20 cellular contexts compared by ENCODE assay signal in genomic region chr18:52343731-52344340, GRCh38. TPM values are rescaled to one million over a fixed set of nuclear protein-coding genes. Genes with fewer than 3 reads are reported as not detected.
A peak's percentile ranks its signal among the peaks of the same experiment; 100 is the strongest.
DNase-seq lines count a peak whose midpoint lies in the region; ATAC-seq lines count a peak whose summit lies in the region.
"Had no signal": no experiment of that assay in that cellular context is flagged by ENCODE, and none has a peak within 500 bp of the region (broad histone marks: within the 10 kb centered on the region; RNA-seq: fewer than 3 reads in every experiment).

No MANE protein-coding gene starts in this region.

- intact Hi-C loops in activated T-helper 1 cell treated with anti-CD3 and anti-CD28 coated beads, Interleukin-12 subunit alpha, Interleukin-12 subunit beta, Interleukin-2, Interleukin-4 antibody, amounts not matched to agents 30 ng/mL and 10 ng/mL and 1 ng/mL, durations not matched to agents 14 hours and 24 hours and 36 hours (cut with micrococcal nuclease) = no loop called here

- no peaks in the 10 kb centered on the region for H3K4me1 Mint-ChIP-seq in activated T-helper 1 cell treated with anti-CD3 and anti-CD28 coated beads, Interleukin-12 subunit alpha, Interleukin-12 subunit beta, Interleukin-2, Interleukin-4 antibody, amounts not matched to agents 30 ng/mL and 10 ng/mL and 1 ng/mL, durations not matched to agents 14 hours and 24 hours and 36 hours (ENCODE audit: low read depth)
- H3K4me1 Mint-ChIP-seq: B cell had no signal

- peaks cover 20% of the 10 kb centered on the region for H3K27me3 Mint-ChIP-seq in activated T-helper 1 cell treated with anti-CD3 and anti-CD28 coated beads, Interleukin-12 subunit alpha, Interleukin-12 subunit beta, Interleukin-2, Interleukin-4 antibody, amounts not matched to agents 30 ng/mL and 10 ng/mL and 1 ng/mL, durations not matched to agents 14 hours and 24 hours and 36 hours (ENCODE audit: insufficient read depth)

- H3K36me3 Mint-ChIP-seq in activated T-helper 1 cell treated with anti-CD3 and anti-CD28 coated beads, Interleukin-12 subunit alpha, Interleukin-12 subunit beta, Interleukin-2, Interleukin-4 antibody, amounts not matched to agents 30 ng/mL and 10 ng/mL and 1 ng/mL, durations not matched to agents 14 hours and 24 hours and 36 hours (ENCODE audit: low read depth) = no peaks in the 10 kb centered on the region
- H3K36me3 Mint-ChIP-seq: CD8-positive, alpha-beta T cell had no signal

- ATAC-seq in GM21825 (IDR thresholded peaks at IDR 0.05; ENCODE audit: unreplicated experiment) = no peak
- ATAC-seq: CD8-positive, alpha-beta T cell had no signal

- H3K9me3 Mint-ChIP-seq in activated T-helper 1 cell treated with anti-CD3 and anti-CD28 coated beads, Interleukin-12 subunit alpha, Interleukin-12 subunit beta, Interleukin-2, Interleukin-4 antibody, amounts not matched to agents 30 ng/mL and 10 ng/mL and 1 ng/mL, durations not matched to agents 14 hours and 24 hours and 36 hours = no peaks in the 10 kb centered on the region

- H3K27ac Mint-ChIP-seq in activated T-helper 1 cell treated with anti-CD3 and anti-CD28 coated beads, Interleukin-12 subunit alpha, Interleukin-12 subunit beta, Interleukin-2, Interleukin-4 antibody, amounts not matched to agents 30 ng/mL and 10 ng/mL and 1 ng/mL, durations not matched to agents 14 hours and 24 hours and 36 hours = no peak overlapping the region
- H3K27ac Mint-ChIP-seq: B cell; CD8-positive, alpha-beta T cell had no signal

- peak in 2 of 3 experiments; percentile 60 to 87 for DNase-seq in NCI-H1417 (lab: John Stamatoyannopoulos, UW)
- peak; percentile 85 for DNase-seq in NCI-H82 (lab: John Stamatoyannopoulos, UW)
- DNase-seq in islet precursor cell = peak; percentile 51
- DNase-seq in retina = peak; percentile 52
- no peak for DNase-seq in activated T-helper 1 cell treated with anti-CD3 and anti-CD28 coated beads, Interleukin-12 subunit alpha, Interleukin-12 subunit beta, Interleukin-2, Interleukin-4 antibody, amounts not matched to agents 30 ng/mL and 10 ng/mL and 1 ng/mL, durations not matched to agents 14 hours and 24 hours and 36 hours (ENCODE audit: low spot score)
- DNase-seq in NCI-H345 treated with DMSO at 0.1 percent for 48 hours (lab: John Stamatoyannopoulos, UW; ENCODE audit: unreplicated experiment) = no peak
- DNase-seq: Caco-2; CD8-positive, alpha-beta T cell; HCEC 1CT; KG1; MG63; NCI-H187 treated with DMSO at 0.1 percent for 48 hours; NCI-H510A; PC-9; Right ventricle myocardium superior; RPMI8226; T-helper 1 cell had no signal

- H3K4me3 Mint-ChIP-seq in activated T-helper 1 cell treated with anti-CD3 and anti-CD28 coated beads, Interleukin-12 subunit alpha, Interleukin-12 subunit beta, Interleukin-2, Interleukin-4 antibody, amounts not matched to agents 30 ng/mL and 10 ng/mL and 1 ng/mL, durations not matched to agents 14 hours and 24 hours and 36 hours = no peak overlapping the region
- H3K4me3 Mint-ChIP-seq: B cell; CD8-positive, alpha-beta T cell had no signal

RNA-seq across cellular contexts. Expression of gene DCC, which starts 3.8 kb away (rescaled TPM):
- total RNA-seq in activated T-helper 1 cell treated with anti-CD3 and anti-CD28 coated beads, Interleukin-12 subunit alpha, Interleukin-12 subunit beta, Interleukin-2, Interleukin-4 antibody, amounts not matched to agents 30 ng/mL and 10 ng/mL and 1 ng/mL, durations not matched to agents 14 hours and 24 hours and 36 hours = not detected in 2 replicates
- total RNA-seq: B cell; CD8-positive, alpha-beta T cell; PC-9; Right ventricle myocardium superior; SJSA1 had no signal

Comparison
In these comparisons a context has a peak if more than half of its experiments do, and no peak if none do; other contexts are left out.
1. DNase-seq: peak in NCI-H1417 (2 of 3), NCI-H82 (single experiment), islet precursor cell (single experiment) and retina (single experiment); none in activated T-helper 1 cell treated with anti-CD3 and anti-CD28 coated beads, Interleukin-12 subunit alpha, Interleukin-12 subunit beta, Interleukin-2, Interleukin-4 antibody, amounts not matched to agents 30 ng/mL and 10 ng/mL and 1 ng/mL, durations not matched to agents 14 hours and 24 hours and 36 hours (single experiment) and NCI-H345 treated with DMSO at 0.1 percent for 48 hours (single experiment).